ENCODE assay signal across 10 cellular contexts in genomic region chr5:36606052-36606436, GRCh38. TPM values are rescaled to one million over a fixed set of nuclear protein-coding genes. Genes with fewer than 3 reads are reported as not detected.
DNase-seq lines count a peak whose midpoint lies in the region; ATAC-seq and TF ChIP-seq lines count a peak whose summit lies in the region.
"Had no signal": no experiment of that assay in that cellular context is flagged by ENCODE, and none has a peak within 500 bp of the region (broad histone marks: within the 10 kb centered on the region; RNA-seq: fewer than 3 reads in every experiment).

No MANE protein-coding gene starts in this region.

- no peak for ATAC-seq in activated T-cell treated with anti-CD3 and anti-CD28 coated beads, Interleukin-2, amount 50 U/mL, for 72 hours (replicated peaks in 1 of 2)
- ATAC-seq in body of pancreas (no peak), lung (ENCODE audit: insufficient read depth, low FRiP score) (no peak), HG02852 (IDR thresholded peaks at IDR 0.05; ENCODE audit: unreplicated experiment) (no peak), GM19395 (IDR thresholded peaks at IDR 0.05; ENCODE audit: unreplicated experiment) (no peak), HG03095 (IDR thresholded peaks at IDR 0.05; ENCODE audit: unreplicated experiment) (no peak)

- H3K27me3 Mint-ChIP-seq in activated T-cell treated with anti-CD3 and anti-CD28 coated beads, Interleukin-2, amount 50 U/mL, for 72 hours (ENCODE audit: low read depth): peaks cover 77% of the 10 kb centered on the region
- peaks cover 8% of the 10 kb centered on the region for H3K27me3 Mint-ChIP-seq in type B pancreatic cell

- H3K4me1 ChIP-seq in body of pancreas (no peaks in the 10 kb centered on the region), lung (ENCODE audit: control insufficient read depth in 2 of 2, insufficient read depth in 2 of 2, low read length in 2 of 2) (no peaks in the 10 kb centered on the region)

- 3 to 4% methylated on average over 11 of the region's 11 CpGs for WGBS in body of pancreas, 2 donors
- WGBS in lung, 2 donors: 6 to 9% methylated on average over 11 of the region's 11 CpGs

- H3K4me1 Mint-ChIP-seq in activated T-cell treated with anti-CD3 and anti-CD28 coated beads, Interleukin-2, amount 50 U/mL, for 72 hours (ENCODE audit: low read depth): peaks cover 21% of the 10 kb centered on the region
- peaks cover 36% of the 10 kb centered on the region for H3K4me1 Mint-ChIP-seq in type B pancreatic cell (ENCODE audit: unreplicated experiment)

- H3K27ac ChIP-seq in body of pancreas: peak overlapping the region in 2 of 4 donors; percentile 46 to 58
- peak overlapping the region; percentile 41 to 95 for H3K27ac ChIP-seq in lung (ENCODE audit: low read depth in 1 of 2, low read length in 1 of 2)

- H3K4me3 ChIP-seq in body of pancreas (peak overlapping the region; percentile 13 to 37), lung (no peak overlapping the region)

- no peak for TF ChIP-seq POLR2A in body of pancreas (IDR thresholded peaks at IDR 0.05)

- H3K36me3 Mint-ChIP-seq in activated T-cell treated with anti-CD3 and anti-CD28 coated beads, Interleukin-2, amount 50 U/mL, for 72 hours (ENCODE audit: insufficient read depth in 2 of 2): no peaks in the 10 kb centered on the region
- H3K36me3 Mint-ChIP-seq in type B pancreatic cell: peaks cover 13% of the 10 kb centered on the region

- TF ChIP-seq CTCF in body of pancreas (IDR thresholded peaks at IDR 0.05) (no peak), lung (IDR thresholded peaks at IDR 0.05; ENCODE audit: control extremely low read depth, extremely low read depth) (no peak), type B pancreatic cell (conservative IDR thresholded peaks at IDR 0.05) (no peak)

- H3K27ac Mint-ChIP-seq in activated T-cell treated with anti-CD3 and anti-CD28 coated beads, Interleukin-2, amount 50 U/mL, for 72 hours: no peak overlapping the region
- peak overlapping the region; percentile 84 for H3K27ac Mint-ChIP-seq in type B pancreatic cell

- intact Hi-C loops in body of pancreas (cut with DNase I): no loop called here

- no peaks in the 10 kb centered on the region for H3K9me3 Mint-ChIP-seq in activated T-cell treated with anti-CD3 and anti-CD28 coated beads, Interleukin-2, amount 50 U/mL, for 72 hours
- no peaks in the 10 kb centered on the region for H3K9me3 Mint-ChIP-seq in type B pancreatic cell

- DNase-seq in activated T-cell treated with anti-CD3 and anti-CD28 coated beads, Interleukin-2, amount 50 U/mL, for 72 hours: no peak
- DNase-seq in activated T-cell treated with anti-CD3 and anti-CD28 coated beads for 4 hours: no peak
- DNase-seq in body of pancreas: no peak
- no peak for DNase-seq in lung (ENCODE audit: low spot score)
- no peak for DNase-seq in type B pancreatic cell (ENCODE audit: extremely low spot score, unreplicated experiment)
- DNase-seq: DND-41, NCI-H345 had no signal

- no peaks in the 10 kb centered on the region for H3K27me3 ChIP-seq in body of pancreas
- H3K27me3 ChIP-seq in lung (ENCODE audit: control insufficient read depth, insufficient read depth): no peaks in the 10 kb centered on the region

- H3K9me3 ChIP-seq in body of pancreas (no peaks in the 10 kb centered on the region), lung (ENCODE audit: control insufficient read depth in 2 of 2, insufficient read depth in 1 of 2, low read length in 1 of 2) (no peaks in the 10 kb centered on the region)

- H3K36me3 ChIP-seq in body of pancreas (replicated peaks in 1 of 2; ENCODE audit: insufficient read depth in 1 of 2, low read depth in 2 of 2) (no peaks in the 10 kb centered on the region), lung (ENCODE audit: control insufficient read depth in 2 of 2, insufficient read depth in 2 of 2, low read length in 2 of 2) (no peaks in the 10 kb centered on the region)

- H3K4me3 Mint-ChIP-seq in activated T-cell treated with anti-CD3 and anti-CD28 coated beads, Interleukin-2, amount 50 U/mL, for 72 hours: peak overlapping the region; percentile 89 to 91
- peak overlapping the region; percentile 91 for H3K4me3 Mint-ChIP-seq in type B pancreatic cell

RNA-seq across cellular contexts. Expression of gene SLC1A3, which starts 0.4 kb away (rescaled TPM):
- total RNA-seq in activated T-cell treated with anti-CD3 and anti-CD28 coated beads, Interleukin-2, amount 50 U/mL, for 72 hours: 1 to 10 TPM in 1 of 2 donors, under 1 TPM in 1; 0.62 to 1.5 TPM
- total RNA-seq in body of pancreas: 10 to 100 TPM; 11.2 to 18.5 TPM
- total RNA-seq in lung: 10 to 100 TPM; 21.0 to 35.5 TPM
- polyA plus RNA-seq in lung: 10 to 100 TPM in 1 of 2 donors, 1 to 10 TPM in 1; 3.4 to 47.6 TPM
- total RNA-seq in type B pancreatic cell (ENCODE audit: low replicate concordance): 15.3 and 93.2 TPM in 2 replicates
